31 cellular contexts compared by ENCODE assay signal in the genomic region with DNA sequence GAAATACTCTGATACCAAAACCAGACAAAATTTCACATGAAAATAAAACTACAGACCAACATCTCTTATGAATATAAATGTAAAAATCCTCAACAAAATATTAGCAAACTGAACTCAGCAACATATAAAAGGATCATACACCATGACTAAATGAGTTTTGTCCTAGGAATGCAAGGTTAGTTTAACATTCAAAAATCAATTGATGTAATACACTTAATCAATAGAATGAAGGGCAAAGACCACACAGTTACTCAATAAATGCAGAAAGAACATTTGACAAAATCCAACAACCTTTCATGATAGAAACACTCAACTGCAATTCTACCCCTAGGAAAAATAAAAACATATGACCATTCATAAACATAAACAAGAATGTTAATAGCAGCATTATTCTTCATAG.
"Had no signal": no experiment of that assay in that cellular context is flagged by ENCODE, and none has a peak within 500 bp of the region (broad histone marks: within the 10 kb centered on the region; RNA-seq: fewer than 3 reads in every experiment).

No MANE protein-coding gene starts in this region.

- DNase-seq: naive thymus-derived CD4-positive, alpha-beta T cell; natural killer cell; nucleus accumbens; ovary; posterior cingulate gyrus; psoas muscle; right cardiac atrium; spleen; stimulated activated CD4-positive, alpha-beta T cell treated with anti-CD3 and anti-CD28 coated beads, Interleukin-12 subunit alpha, Interleukin-12 subunit beta, amount 100 ng/mL, for 4 hours; stimulated activated CD4-positive, alpha-beta T cell treated with anti-CD3 and anti-CD28 coated beads, Interleukin-1b, Interleukin-23, amount 100 ng/mL, for 48 hours; stimulated activated CD4-positive, alpha-beta T cell treated with anti-CD3 and anti-CD28 coated beads, Interleukin-4, amount 100 ng/mL, for 1 hour; stimulated activated CD4-positive, alpha-beta T cell treated with anti-CD3 and anti-CD28 coated beads, Interleukin-4, amount 100 ng/mL, for 4 hours; stimulated activated CD8-positive, alpha-beta memory T cell treated with anti-CD3 and anti-CD28 coated beads, Interleukin-4, amount 100 ng/mL, for 48 hours; stimulated activated naive CD4-positive, alpha-beta T cell; stimulated activated naive CD8-positive, alpha-beta T cell treated with anti-CD3 and anti-CD28 coated beads, Interleukin-15, amount 100 ng/mL, for 72 hours; stimulated activated naive CD8-positive, alpha-beta T cell treated with anti-CD3 and anti-CD28 coated beads, Interleukin-15, Interleukin-2, amounts not matched to agents 100 U/mL and 50 U/mL, for 24 hours; substantia nigra; testis; tibial artery; transverse colon; upper lobe of right lung; uterus had no signal

- H3K9ac ChIP-seq: parathyroid adenoma had no signal

- H3K9me3 ChIP-seq: neutrophil, ovary, psoas muscle, spleen, suprapubic skin, testis, tibial artery, transverse colon, upper lobe of right lung, uterus had no signal

- H3K36me3 Mint-ChIP-seq: natural killer cell, type B pancreatic cell had no signal

- H3K79me2 ChIP-seq: parathyroid adenoma had no signal

- H3K36me3 ChIP-seq: neutrophil, ovary, spleen, suprapubic skin, tibial artery, transverse colon, upper lobe of right lung, uterus had no signal

- H3K4me1 ChIP-seq: parathyroid adenoma, psoas muscle, spleen, testis, tibial artery, transverse colon, upper lobe of right lung, uterus had no signal

- H3K4me2 ChIP-seq: smooth muscle cell had no signal

- H3K4me3 Mint-ChIP-seq: naive thymus-derived CD4-positive, alpha-beta T cell; natural killer cell; nephron; stimulated activated memory B cell treated with anti-CD40 and anti-IgM and Interleukin-4, amounts not matched to agents 10 μg/mL and 1 μg/mL and 100 μg/mL, for 72 hours; stimulated activated naive CD8-positive, alpha-beta T cell treated with anti-CD3 and anti-CD28 coated beads, Interleukin-15, amount 100 ng/mL, for 72 hours; type B pancreatic cell had no signal

- H2AFZ ChIP-seq: parathyroid adenoma had no signal

- H3K9me3 Mint-ChIP-seq: natural killer cell, type B pancreatic cell had no signal

- H3K4me3 ChIP-seq: ovary, psoas muscle, skin epidermis, smooth muscle cell, spleen, suprapubic skin, testis, tibial artery, transverse colon, upper lobe of right lung, uterus had no signal

- H3K27ac ChIP-seq: neutrophil, ovary, parathyroid adenoma, psoas muscle, skin epidermis, spleen, suprapubic skin, testis, tibial artery, transverse colon, upper lobe of right lung, uterus had no signal

- H3K27ac Mint-ChIP-seq: naive thymus-derived CD4-positive, alpha-beta T cell; natural killer cell; nephron; progenitor cell of endocrine pancreas; stimulated activated memory B cell treated with anti-CD40 and anti-IgM and Interleukin-4, amounts not matched to agents 10 μg/mL and 1 μg/mL and 100 μg/mL, for 72 hours; stimulated activated naive CD8-positive, alpha-beta T cell treated with anti-CD3 and anti-CD28 coated beads, Interleukin-15, amount 100 ng/mL, for 72 hours; type B pancreatic cell had no signal

- H3K27me3 ChIP-seq: ovary, suprapubic skin, testis, tibial artery, transverse colon, upper lobe of right lung, uterus had no signal

- H3K4me1 Mint-ChIP-seq: natural killer cell; nephron; stimulated activated memory B cell treated with anti-CD40 and anti-IgM and Interleukin-4, amounts not matched to agents 10 μg/mL and 1 μg/mL and 100 μg/mL, for 72 hours; stimulated activated naive CD8-positive, alpha-beta T cell treated with anti-CD3 and anti-CD28 coated beads, Interleukin-15, amount 100 ng/mL, for 72 hours had no signal
